13 cellular contexts compared by ENCODE assay signal in the genomic region with DNA sequence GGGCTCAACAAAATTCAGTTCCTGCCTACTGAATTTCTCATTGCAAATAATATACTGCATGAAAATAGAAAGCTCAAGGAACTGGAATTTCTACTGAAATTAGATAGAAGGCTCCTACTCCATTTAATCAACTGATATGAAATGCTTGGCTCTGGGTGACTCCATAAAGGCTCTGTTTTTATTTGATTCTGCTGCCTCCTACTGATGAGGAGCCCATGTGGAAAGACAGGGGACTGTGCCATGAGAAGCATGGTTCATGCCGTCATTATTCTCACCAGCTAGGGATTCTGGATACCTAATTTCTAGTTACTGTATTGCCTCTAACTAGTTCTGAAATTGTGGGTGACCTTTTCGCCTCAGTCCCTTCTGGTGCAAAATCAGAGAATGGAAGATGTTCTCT.
DNase-seq lines count a peak whose midpoint lies in the region; ATAC-seq and TF ChIP-seq lines count a peak whose summit lies in the region.
"Had no signal": no experiment of that assay in that cellular context is flagged by ENCODE, and none has a peak within 500 bp of the region (broad histone marks: within the 10 kb centered on the region; RNA-seq: fewer than 3 reads in every experiment).

No MANE protein-coding gene starts in this region.

- DNase-seq in NCI-H1092 treated with DMSO at 0.1 percent for 48 hours (lab: John Stamatoyannopoulos, UW), result peak; percentile 1
- DNase-seq in NCI-H1092 (lab: John Stamatoyannopoulos, UW), result no peak
- no peak for DNase-seq in ascending aorta (ENCODE audit: low spot score in 2 of 2)
- no peak for DNase-seq in heart right ventricle
- peak; percentile 15 for DNase-seq in renal cortical epithelial cell (ENCODE audit: low read depth)
- no peak for DNase-seq in glutamatergic neuron
- DNase-seq: islet precursor cell; NCI-H1417 treated with DMSO at 0.1 percent for 48 hours; stimulated activated CD4-positive, alpha-beta T cell treated with anti-CD3 and anti-CD28 coated beads, Interleukin-2, amount 100 ng/mL, for 48 hours had no signal

- H3K36me3 ChIP-seq in ascending aorta (no peaks in the 10 kb centered on the region), heart right ventricle (no peaks in the 10 kb centered on the region)

- H3K9me3 ChIP-seq in ascending aorta (no peaks in the 10 kb centered on the region), heart right ventricle (peaks cover 0 to 18% (median 0%) of the 10 kb centered on the region in 11 donors)

- peak in 5 of 8 donors; percentile 59 to 89 (median 71) for ATAC-seq in heart right ventricle
- no peak for ATAC-seq in GM18870 (IDR thresholded peaks at IDR 0.05; ENCODE audit: unreplicated experiment)
- ATAC-seq in GM21737 (IDR thresholded peaks at IDR 0.05; ENCODE audit: unreplicated experiment), result no peak

- no peak overlapping the region for H3K4me3 ChIP-seq in ascending aorta
- H3K4me3 ChIP-seq in heart right ventricle, result no peak overlapping the region

- no peak overlapping the region for H3K27ac Mint-ChIP-seq in glutamatergic neuron (ENCODE audit: unreplicated experiment)
- H3K27ac Mint-ChIP-seq: activated naive CD8-positive, alpha-beta T cell; T-helper 2 cell treated with Interferon-gamma antibody and Interleukin-4, amounts not matched to agents 5 μg/mL and 100 μg/mL, for 36 hours had no signal

- H3K9me3 Mint-ChIP-seq in glutamatergic neuron (ENCODE audit: unreplicated experiment), result no peaks in the 10 kb centered on the region

- no peak overlapping the region for H3K27ac ChIP-seq in ascending aorta
- no peak overlapping the region for H3K27ac ChIP-seq in heart right ventricle

- H3K4me1 ChIP-seq in ascending aorta (no peaks in the 10 kb centered on the region), heart right ventricle (peaks cover 0 to 14% (median 0%) of the 10 kb centered on the region in 9 donors)

- intact Hi-C loops in ascending aorta (cut with DNase I), result loop anchor here (5.0 kb wide), 1 partner anchor 395 kb away; no protein-coding TSS in a partner anchor
- intact Hi-C loops in heart right ventricle (cut with DNase I), result loop anchor here in 6 of 10 donors (5.0 to 10.0 kb wide), 5 partner anchors 160 to 397 kb away; no protein-coding TSS in a partner anchor

- no peaks in the 10 kb centered on the region for H3K36me3 Mint-ChIP-seq in glutamatergic neuron (ENCODE audit: unreplicated experiment)
- H3K36me3 Mint-ChIP-seq: activated naive CD8-positive, alpha-beta T cell had no signal

- WGBS in heart right ventricle, 2 donors, result 77 to 91% methylated on average over 2 of the region's 2 CpGs

- H3K27me3 ChIP-seq in ascending aorta (no peaks in the 10 kb centered on the region), heart right ventricle (no peaks in the 10 kb centered on the region)

- TF ChIP-seq CTCF in ascending aorta (IDR thresholded peaks at IDR 0.05) (peak in 2 of 3 experiments; percentile 6 to 24), heart right ventricle (IDR thresholded peaks at IDR 0.05) (peak; percentile 13 to 56 (median 36)), glutamatergic neuron (IDR thresholded peaks at IDR 0.05; ENCODE audit: partially characterized antibody, unreplicated experiment) (no peak)

- no peaks in the 10 kb centered on the region for H3K4me1 Mint-ChIP-seq in glutamatergic neuron (ENCODE audit: low read depth, unreplicated experiment)

- H3K4me3 Mint-ChIP-seq in glutamatergic neuron (ENCODE audit: unreplicated experiment), result no peak overlapping the region
- H3K4me3 Mint-ChIP-seq: activated naive CD8-positive, alpha-beta T cell; T-helper 2 cell treated with Interferon-gamma antibody and Interleukin-4, amounts not matched to agents 5 μg/mL and 100 μg/mL, for 36 hours had no signal

- no peaks in the 10 kb centered on the region for H3K27me3 Mint-ChIP-seq in glutamatergic neuron (ENCODE audit: unreplicated experiment)

Comparison
In these comparisons a context has a peak if more than half of its experiments do, and no peak if none do; other contexts are left out.
1. DNase-seq: peak in NCI-H1092 treated with DMSO at 0.1 percent for 48 hours (single experiment) and renal cortical epithelial cell (single experiment); none in NCI-H1092 (single experiment), ascending aorta (0 of 2), heart right ventricle (0 of 2) and glutamatergic neuron (single experiment).
2. ATAC-seq: peak in heart right ventricle (5 of 8); none in GM18870 (single experiment) and GM21737 (single experiment).